Comparison of ENCODE assay signal across 10 cellular contexts in genomic region chr15:62046064-62046779, GRCh38. TPM values are rescaled to one million over a fixed set of nuclear protein-coding genes. Genes with fewer than 3 reads are reported as not detected.
DNase-seq lines count a peak whose midpoint lies in the region; ATAC-seq and TF ChIP-seq lines count a peak whose summit lies in the region.
"Had no signal": no experiment of that assay in that cellular context is flagged by ENCODE, and none has a peak within 500 bp of the region (broad histone marks: within the 10 kb centered on the region; RNA-seq: fewer than 3 reads in every experiment).

No MANE protein-coding gene starts in this region.

- H3K4me1 Mint-ChIP-seq in activated CD4-positive, alpha-beta T cell treated with anti-CD3 and anti-CD28 coated beads for 36 hours = peaks cover 24% of the 10 kb centered on the region
- H3K4me1 Mint-ChIP-seq in naive B cell = peaks cover 27 to 42% (median 38%) of the 10 kb centered on the region in 3 donors

- CTCF ChIA-PET in activated CD4-positive, alpha-beta T cell treated with anti-CD3 and anti-CD28 coated beads for 36 hours (lab: Charles Lee) = no interaction called here

- H3K27me3 ChIP-seq in Loucy (ENCODE audit: insufficient read depth, low read length, poor library complexity, severe bottlenecking) = no peaks in the 10 kb centered on the region

- no peak for TF ChIP-seq CTCF in Loucy (conservative IDR thresholded peaks at IDR 0.05; ENCODE audit: low read length)

- peaks cover 41% of the 10 kb centered on the region for H3K79me2 ChIP-seq in Loucy (ENCODE audit: insufficient read depth, low read length)

- DNase-seq in activated CD4-positive, alpha-beta T cell treated with anti-CD3 and anti-CD28 coated beads for 36 hours = no peak
- DNase-seq in activated CD4-positive, alpha-beta T cell treated with anti-CD3 and anti-CD28 coated beads, Interleukin-2, amount 50 U/mL, for 1 hour = no peak
- DNase-seq in naive B cell (no peak), DMS114 treated with DMSO at 0.1 percent for 48 hours (lab: John Stamatoyannopoulos, UW; ENCODE audit: unreplicated experiment) (no peak), NOMO-1 treated with DMSO at 0.1 percent for 48 hours (lab: John Stamatoyannopoulos, UW; ENCODE audit: unreplicated experiment) (no peak), dedifferentiated amniotic fluid mesenchymal stem cell (ENCODE audit: extremely low spot score) (no peak)
- DNase-seq: 8988T, NCI-H2107 had no signal

- peak overlapping the region; percentile 8 for H3K27ac Mint-ChIP-seq in activated CD4-positive, alpha-beta T cell treated with anti-CD3 and anti-CD28 coated beads for 36 hours
- peak overlapping the region; percentile 26 to 93 (median 60) for H3K27ac Mint-ChIP-seq in naive B cell

- no peaks in the 10 kb centered on the region for H3F3A ChIP-seq in Loucy (ENCODE audit: low read depth)

- H3K36me3 Mint-ChIP-seq in activated CD4-positive, alpha-beta T cell treated with anti-CD3 and anti-CD28 coated beads for 36 hours (ENCODE audit: low read depth) = peaks cover 7% of the 10 kb centered on the region
- H3K36me3 Mint-ChIP-seq in naive B cell = no peaks in the 10 kb centered on the region

- H4K20me1 ChIP-seq in Loucy (ENCODE audit: insufficient read depth, low read length, poor library complexity, severe bottlenecking) = peaks cover 24% of the 10 kb centered on the region

- H3K9ac ChIP-seq in Loucy (ENCODE audit: low read depth, low read length, poor library complexity, severe bottlenecking) = no peak overlapping the region

- ATAC-seq in activated CD4-positive, alpha-beta T cell treated with anti-CD3 and anti-CD28 coated beads for 36 hours = peak; percentile 74
- ATAC-seq in GM21786 (IDR thresholded peaks at IDR 0.05; ENCODE audit: unreplicated experiment) (peak; percentile 85), naive B cell (ENCODE audit: low read depth in 2 of 2) (peak; percentile 68 to 81)

- H3K9me3 ChIP-seq in Loucy (ENCODE audit: insufficient read depth, low read depth, low read length) = no peaks in the 10 kb centered on the region

- POLR2A ChIA-PET in activated CD4-positive, alpha-beta T cell treated with anti-CD3 and anti-CD28 coated beads for 36 hours (lab: Charles Lee) = no interaction called here

- peak overlapping the region; percentile 30 for H3K4me3 Mint-ChIP-seq in activated CD4-positive, alpha-beta T cell treated with anti-CD3 and anti-CD28 coated beads for 36 hours
- H3K4me3 Mint-ChIP-seq in naive B cell = peak overlapping the region in 6 of 8 donors; percentile 3 to 75 (median 46)

- no peak overlapping the region for H2AFZ ChIP-seq in Loucy (ENCODE audit: low read length)

- no peaks in the 10 kb centered on the region for H3K9me2 ChIP-seq in Loucy (replicated peaks; ENCODE audit: low read depth, low read length)

- H3K4me1 ChIP-seq in Loucy (ENCODE audit: insufficient read depth, low read length, poor library complexity, severe bottlenecking) = peaks cover 12% of the 10 kb centered on the region

- peaks cover 6% of the 10 kb centered on the region; the same call in 1 of the 2 replicates for H3K36me3 ChIP-seq in Loucy (ENCODE audit: insufficient read depth, low read length)

- H3K4me2 ChIP-seq in Loucy (ENCODE audit: low read depth, low read length, poor library complexity, severe bottlenecking) = peak overlapping the region; percentile 39

- intact Hi-C loops in activated CD4-positive, alpha-beta T cell treated with anti-CD3 and anti-CD28 coated beads for 36 hours (cut with DNase I, micrococcal nuclease) = no loop called here

- H3K9me3 Mint-ChIP-seq in activated CD4-positive, alpha-beta T cell treated with anti-CD3 and anti-CD28 coated beads for 36 hours (ENCODE audit: low read depth) = peaks cover 3% of the 10 kb centered on the region
- peaks cover 0 to 2% (median 0%) of the 10 kb centered on the region in 7 donors for H3K9me3 Mint-ChIP-seq in naive B cell

- H3K27me3 Mint-ChIP-seq in activated CD4-positive, alpha-beta T cell treated with anti-CD3 and anti-CD28 coated beads for 36 hours = no peaks in the 10 kb centered on the region
- H3K27me3 Mint-ChIP-seq in naive B cell = no peaks in the 10 kb centered on the region

- no peak overlapping the region for H3K4me3 ChIP-seq in Loucy (ENCODE audit: low read length, poor library complexity, severe bottlenecking)

RNA-seq across cellular contexts. Expression of gene VPS13C, which starts 14.0 kb away (rescaled TPM):
- 10 to 100 TPM; 40.1 to 47.2 TPM for total RNA-seq in activated CD4-positive, alpha-beta T cell treated with anti-CD3 and anti-CD28 coated beads for 36 hours
- polyA plus RNA-seq in naive B cell (ENCODE audit: low read depth in 6 of 6) = 10 to 100 TPM; 18.4 to 33.6 (median 23.4) TPM

RNA-seq across cellular contexts. Expression of gene C2CD4A, which starts 20.6 kb away (rescaled TPM):
- total RNA-seq in activated CD4-positive, alpha-beta T cell treated with anti-CD3 and anti-CD28 coated beads for 36 hours = under 1 TPM; 0.61 to 0.73 TPM
- not detected for polyA plus RNA-seq in naive B cell (ENCODE audit: low read depth in 6 of 6)
